8 cellular contexts compared by ENCODE assay signal in genomic region chr3:94249491-94250079, GRCh38.
DNase-seq lines count a peak whose midpoint lies in the region; ATAC-seq and TF ChIP-seq lines count a peak whose summit lies in the region.

No MANE protein-coding gene starts in this region.

- no peaks in the 10 kb centered on the region for H3K9me2 ChIP-seq in neural cell (ENCODE audit: insufficient read depth, low read length)

- no peak overlapping the region for H3K4me3 Mint-ChIP-seq in CD4-positive, alpha-beta T cell

- peak; percentile 75 for TF ChIP-seq RAD21 in neural cell (conservative IDR thresholded peaks at IDR 0.05)

- TF ChIP-seq POLR2A in esophagus squamous epithelium (IDR thresholded peaks at IDR 0.05) (no peak), stomach (IDR thresholded peaks at IDR 0.05) (no peak)

- TF ChIP-seq EP300 in neural cell (conservative IDR thresholded peaks at IDR 0.05; ENCODE audit: poor library complexity, severe bottlenecking) (no peak), stomach (IDR thresholded peaks at IDR 0.05) (no peak)

- WGBS in esophagus squamous epithelium, 2 donors, result 25 to 30% methylated on average over 5 of the region's 5 CpGs
- 32 to 41% (median 36%) methylated on average over 5 of the region's 5 CpGs for WGBS in stomach, 5 donors

- H3K9ac ChIP-seq in neural cell (ENCODE audit: low read length), result no peak overlapping the region

- no peaks in the 10 kb centered on the region for H3K4me1 ChIP-seq in esophagus squamous epithelium
- peaks cover 0 to 8% (median 0%) of the 10 kb centered on the region in 4 donors for H3K4me1 ChIP-seq in stomach

- H2AFZ ChIP-seq in neural cell (ENCODE audit: low read depth, low read length), result no peak overlapping the region

- POLR2A ChIA-PET in CD4-positive, alpha-beta T cell (lab: Charles Lee), result no interaction called here

- peak; percentile 18 to 57 (median 30) for DNase-seq in CD4-positive, alpha-beta T cell
- DNase-seq in NCI-H82 (lab: John Stamatoyannopoulos, UW) (peak; percentile 89), esophagus squamous epithelium (lab: John Stamatoyannopoulos, UW) (no peak), stomach (peak; percentile 75)
- DNase-seq in activated CD8-positive, alpha-beta memory T cell treated with anti-CD3 and anti-CD28 coated beads, Interleukin-2, amount 50 U/mL, for 24 hours (ENCODE audit: extremely low read depth), result peak; percentile 6

- H3K27me3 Mint-ChIP-seq in CD4-positive, alpha-beta T cell, result peaks cover 45% of the 10 kb centered on the region

- H3F3A ChIP-seq in neural cell (ENCODE audit: insufficient read depth, low read length, poor library complexity, severe bottlenecking), result no peaks in the 10 kb centered on the region

- no peaks in the 10 kb centered on the region for H3K79me2 ChIP-seq in neural cell (replicated peaks; ENCODE audit: insufficient read depth, low read length)

- H3K36me3 ChIP-seq in esophagus squamous epithelium (no peaks in the 10 kb centered on the region), neural cell (ENCODE audit: insufficient read depth, low read length) (no peaks in the 10 kb centered on the region), stomach (no peaks in the 10 kb centered on the region)

- H3K4me2 ChIP-seq in neural cell (ENCODE audit: low read length), result no peak overlapping the region

- peak; percentile 79 for TF ChIP-seq CTCF in CD4-positive, alpha-beta T cell (IDR thresholded peaks at IDR 0.05)
- peak; percentile 53 to 82 (median 68) for TF ChIP-seq CTCF in esophagus squamous epithelium (IDR thresholded peaks at IDR 0.05)
- peak; percentile 67 for TF ChIP-seq CTCF in neural cell (IDR thresholded peaks at IDR 0.05; ENCODE audit: poor library complexity, severe bottlenecking)
- peak in 4 of 7 experiments; percentile 27 to 69 (median 62) for TF ChIP-seq CTCF in stomach (IDR thresholded peaks at IDR 0.05)

- H3K4me1 Mint-ChIP-seq in CD4-positive, alpha-beta T cell (ENCODE audit: low read depth), result no peaks in the 10 kb centered on the region

- no peak overlapping the region for H3K27ac ChIP-seq in CD4-positive, alpha-beta T cell (ENCODE audit: low read depth, low read length)
- no peak overlapping the region for H3K27ac ChIP-seq in esophagus squamous epithelium
- H3K27ac ChIP-seq in neural cell (ENCODE audit: low read length), result no peak overlapping the region
- H3K27ac ChIP-seq in stomach, result no peak overlapping the region

- H3K4me3 ChIP-seq in esophagus squamous epithelium (no peak overlapping the region), neural cell (ENCODE audit: low read length) (no peak overlapping the region), stomach (no peak overlapping the region)

- H3K36me3 Mint-ChIP-seq in CD4-positive, alpha-beta T cell (ENCODE audit: low read depth), result no peaks in the 10 kb centered on the region

- H4K20me1 ChIP-seq in neural cell (ENCODE audit: insufficient read depth), result no peaks in the 10 kb centered on the region

- no peak for ATAC-seq in CD4-positive, alpha-beta T cell (ENCODE audit: poor library complexity)
- ATAC-seq in GM19023 (IDR thresholded peaks at IDR 0.05; ENCODE audit: unreplicated experiment) (peak; percentile 90), HG03378 (IDR thresholded peaks at IDR 0.05; ENCODE audit: unreplicated experiment) (peak; percentile 94)

- intact Hi-C loops in CD4-positive, alpha-beta T cell (cut with DNase I, micrococcal nuclease), result loop anchor here in 1 of 2 experiments (10.0 kb wide), 1 partner anchor 245 kb away; no protein-coding TSS in a partner anchor
- intact Hi-C loops in esophagus squamous epithelium (cut with DNase I), result no loop called here
- intact Hi-C loops in stomach (cut with DNase I; ENCODE audit: low total_unique reads), result no loop called here

- CTCF ChIA-PET in CD4-positive, alpha-beta T cell (lab: Charles Lee), result interaction anchor here (1.1 kb wide), 2 partner anchors 9 to 16 kb away, joined by 3 read pairs; no protein-coding TSS in a partner anchor

- H3K9me3 Mint-ChIP-seq in CD4-positive, alpha-beta T cell, result no peaks in the 10 kb centered on the region

- no peak overlapping the region for H3K27ac Mint-ChIP-seq in CD4-positive, alpha-beta T cell

- no peaks in the 10 kb centered on the region for H3K9me3 ChIP-seq in CD4-positive, alpha-beta T cell (ENCODE audit: control insufficient read depth, low read length)
- H3K9me3 ChIP-seq in esophagus squamous epithelium (no peaks in the 10 kb centered on the region), neural cell (ENCODE audit: low read length) (no peaks in the 10 kb centered on the region), stomach (no peaks in the 10 kb centered on the region)

- no peaks in the 10 kb centered on the region for H3K27me3 ChIP-seq in CD4-positive, alpha-beta T cell (ENCODE audit: control insufficient read depth, insufficient read depth, low read length)
- H3K27me3 ChIP-seq in esophagus squamous epithelium (no peaks in the 10 kb centered on the region), neural cell (ENCODE audit: insufficient read depth, low read depth, low read length) (no peaks in the 10 kb centered on the region), stomach (peaks cover 0 to 13% (median 0%) of the 10 kb centered on the region in 3 donors)

TF ChIP-seq in neural cell, 6 proteins besides CTCF, POLR2A, EP300 and RAD21:
- peak; percentile 69 for TF ChIP-seq SMC3 (conservative IDR thresholded peaks at IDR 0.05; ENCODE audit: poor library complexity)
- no peak for TF ChIP-seq EZH2 (IDR thresholded peaks at IDR 0.05; ENCODE audit: borderline replicate concordance, insufficient read depth, low read length, poor library complexity, severe bottlenecking)
TF ChIP-seq in neural cell: peak in this region for 1.
